16 cellular contexts compared by ENCODE assay signal in genomic region chr21:44283211-44283785, GRCh38. TPM values are rescaled to one million over a fixed set of nuclear protein-coding genes. Genes with fewer than 3 reads are reported as not detected.
"Had no signal": no experiment of that assay in that cellular context is flagged by ENCODE, and none has a peak within 500 bp of the region (broad histone marks: within the 10 kb centered on the region; RNA-seq: fewer than 3 reads in every experiment).

No MANE protein-coding gene starts in this region.

RNA-seq across cellular contexts. Expression of gene AIRE, which starts 2.4 kb away (rescaled TPM):
- total RNA-seq: activated CD4-positive, alpha-beta T cell treated with anti-CD3 and anti-CD28 coated beads for 36 hours; activated CD8-positive, alpha-beta T cell treated with anti-CD3 and anti-CD28 coated beads, Interleukin-2, amount 10 ng/mL, durations not matched to agents 7 days and 5 days; activated naive CD8-positive, alpha-beta T cell treated with anti-CD3 and anti-CD28 coated beads, Interleukin-2, amount 10 ng/mL, durations not matched to agents 7 days and 5 days; activated T-helper 2 cell treated with anti-CD3 and anti-CD28 coated beads, Interferon-gamma antibody, Interleukin-2, Interleukin-4, amounts not matched to agents 10 μg/mL and 5 μg/mL and 100 μg/mL, durations not matched to agents 14 hours and 24 hours and 36 hours; breast epithelium; K562; M059J had no signal

RNA-seq across cellular contexts. Expression of gene DNMT3L, which starts 21.6 kb away (rescaled TPM):
- total RNA-seq: activated CD4-positive, alpha-beta T cell treated with anti-CD3 and anti-CD28 coated beads for 36 hours; activated CD4-positive, alpha-beta T cell treated with anti-CD3 and anti-CD28 coated beads, Interleukin-2, amount 10 ng/mL, durations not matched to agents 7 days and 5 days; activated CD8-positive, alpha-beta T cell treated with anti-CD3 and anti-CD28 coated beads, Interleukin-2, amount 10 ng/mL, durations not matched to agents 7 days and 5 days; activated naive CD8-positive, alpha-beta T cell treated with anti-CD3 and anti-CD28 coated beads, Interleukin-2, amount 10 ng/mL, durations not matched to agents 7 days and 5 days; activated T-helper 2 cell treated with anti-CD3 and anti-CD28 coated beads, Interferon-gamma antibody, Interleukin-2, Interleukin-4, amounts not matched to agents 10 μg/mL and 5 μg/mL and 100 μg/mL, durations not matched to agents 14 hours and 24 hours and 36 hours; ascending aorta; body of pancreas; breast epithelium; cardiac septum; K562; M059J; SJCRH30; T-helper 1 cell treated with Interleukin-12 subunit alpha and Interleukin-12 subunit beta and Interleukin-4 antibody, amounts not matched to agents 30 ng/mL and 1 ng/mL, for 36 hours; T-helper 2 cell treated with Interferon-gamma antibody and Interleukin-4, amounts not matched to agents 100 ng/mL and 5 ng/mL, for 36 hours; WTC11 had no signal
- polyA plus RNA-seq: adipose tissue had no signal

RNA-seq across cellular contexts. Expression of gene ICOSLG, which starts 42.6 kb away (rescaled TPM):
- total RNA-seq: ascending aorta, SJCRH30 had no signal
